19 cellular contexts compared by ENCODE assay signal in genomic region chr12:19411234-19412221, GRCh38. TPM values are rescaled to one million over a fixed set of nuclear protein-coding genes. Genes with fewer than 3 reads are reported as not detected.
A peak's percentile ranks its signal among the peaks of the same experiment; 100 is the strongest.
DNase-seq lines count a peak whose midpoint lies in the region; ATAC-seq and TF ChIP-seq lines count a peak whose summit lies in the region.
"Had no signal": no experiment of that assay in that cellular context is flagged by ENCODE, and none has a peak within 500 bp of the region (broad histone marks: within the 10 kb centered on the region; RNA-seq: fewer than 3 reads in every experiment).

No MANE protein-coding gene starts in this region.

- no peak overlapping the region for H2AFZ ChIP-seq in GM23338
- no peak overlapping the region for H2AFZ ChIP-seq in trophoblast cell (ENCODE audit: insufficient read depth, low read length, poor library complexity)

- H3F3A ChIP-seq in GM23338 (replicated peaks; ENCODE audit: low read depth) = peaks cover 4% of the 10 kb centered on the region

- H4K91ac ChIP-seq in trophoblast cell (ENCODE audit: low read depth, low read length) = no peak overlapping the region

- no peak overlapping the region for H4K8ac ChIP-seq in trophoblast cell (ENCODE audit: low read depth, low read length)

- H3K27ac ChIP-seq in GM23338 (ENCODE audit: low read depth) = peak overlapping the region; percentile 79
- H3K27ac ChIP-seq in adrenal gland = no peak overlapping the region
- H3K27ac ChIP-seq in heart right ventricle = peak overlapping the region in 7 of 10 donors; percentile 12 to 82 (median 39)
- no peak overlapping the region for H3K27ac ChIP-seq in trophoblast cell (ENCODE audit: low read depth, low read length)
- H3K27ac ChIP-seq: left lung, WERI-Rb-1 had no signal

- peaks cover 30% of the 10 kb centered on the region for H3K4me1 ChIP-seq in GM23338 (ENCODE audit: insufficient read depth)
- no peaks in the 10 kb centered on the region for H3K4me1 ChIP-seq in adrenal gland (replicated peaks in 1 of 2)
- H3K4me1 ChIP-seq in heart right ventricle = peaks cover 7 to 49% (median 26%) of the 10 kb centered on the region in 9 donors
- peaks cover 2 to 4% of the 10 kb centered on the region in 2 experiments for H3K4me1 ChIP-seq in trophoblast cell (ENCODE audit: control insufficient read depth in 1 of 2, insufficient read depth in 2 of 2, low read length in 2 of 2)
- H3K4me1 ChIP-seq: left lung had no signal

- ATAC-seq in GM23338 = peak; percentile 94
- ATAC-seq in heart right ventricle = peak in 7 of 8 donors; percentile 32 to 79 (median 61)
- ATAC-seq in HG03442 (IDR thresholded peaks at IDR 0.05; ENCODE audit: unreplicated experiment) = no peak
- ATAC-seq: activated CD8-positive, alpha-beta T cell treated with anti-CD3 and anti-CD28 coated beads for 36 hours; CD8-positive, alpha-beta T cell; stimulated activated naive CD8-positive, alpha-beta T cell treated with anti-CD3 and anti-CD28 coated beads, Interleukin-15, Interleukin-2, amounts not matched to agents 100 U/mL and 50 U/mL, for 24 hours had no signal

- no peak overlapping the region for H4K12ac ChIP-seq in trophoblast cell (ENCODE audit: low read depth, low read length)

- H4K20me1 ChIP-seq in GM23338 (replicated peaks; ENCODE audit: insufficient read depth) = no peaks in the 10 kb centered on the region

- peaks cover 33% of the 10 kb centered on the region for H3K4me1 Mint-ChIP-seq in GM23338

- H3K4me2 ChIP-seq in GM23338 (peak overlapping the region; percentile 68), trophoblast cell (ENCODE audit: low read length) (no peak overlapping the region)

- H3K36me3 ChIP-seq in GM23338 (ENCODE audit: insufficient read depth) = no peaks in the 10 kb centered on the region
- H3K36me3 ChIP-seq in adrenal gland (replicated peaks in 1 of 2) = no peaks in the 10 kb centered on the region
- no peaks in the 10 kb centered on the region for H3K36me3 ChIP-seq in heart right ventricle
- no peaks in the 10 kb centered on the region for H3K36me3 ChIP-seq in trophoblast cell (ENCODE audit: control insufficient read depth in 1 of 2, insufficient read depth in 2 of 2, low read length in 2 of 2)
- H3K36me3 ChIP-seq: left lung, vagina, WERI-Rb-1 had no signal

- H3K9me2 ChIP-seq in GM23338 (ENCODE audit: insufficient read depth) = no peaks in the 10 kb centered on the region; the same call in 1 of the 2 replicates

- DNase-seq in GM23338 (ENCODE audit: low spot score) (peak; percentile 69), adrenal gland (peak in 6 of 7 donors; percentile 22 to 58 (median 36)), heart right ventricle (no peak), trophoblast cell (no peak), activated gamma-delta T cell treated with Interleukin-2 at 50 U/mL for 16 hours (no peak)
- DNase-seq in effector CD8-positive, alpha-beta T cell (lab: John Stamatoyannopoulos, UW) = no peak
- DNase-seq in activated effector memory CD4-positive, alpha-beta T cell treated with anti-CD3 and anti-CD28 coated beads, Interleukin-2, amount 50 U/mL, for 16 hours = no peak
- DNase-seq: activated CD8-positive, alpha-beta T cell treated with anti-CD3 and anti-CD28 coated beads for 36 hours; CD8-positive, alpha-beta T cell; dermis blood vessel endothelial cell; hypothalamus; left lung; NCI-H1092; NCI-H2171; stimulated activated naive CD8-positive, alpha-beta T cell treated with anti-CD3 and anti-CD28 coated beads, Interleukin-15, Interleukin-2, amounts not matched to agents 100 U/mL and 50 U/mL, for 24 hours; WERI-Rb-1 had no signal

- peak overlapping the region; percentile 55 for H3K9ac ChIP-seq in trophoblast cell (ENCODE audit: low read length)

- H2AK5ac ChIP-seq in trophoblast cell (ENCODE audit: low read length) = no peak overlapping the region

- WGBS in adrenal gland, 4 donors = 65 to 84% (median 77%) methylated on average over 10 of the region's 10 CpGs
- 79% methylated on average over 10 of the region's 10 CpGs for WGBS in heart right ventricle, 2 donors
- WGBS in trophoblast cell (ENCODE audit: extremely low coverage, insufficient coverage, insufficient read length) = no CpG with 5 or more reads among the region's 10 CpGs

- intact Hi-C loops in adrenal gland (cut with DNase I) (no loop called here), heart right ventricle (cut with DNase I) (no loop called here)

- H3K79me2 ChIP-seq in GM23338 (replicated peaks; ENCODE audit: insufficient read depth) (no peaks in the 10 kb centered on the region), trophoblast cell (ENCODE audit: control insufficient read depth, insufficient read depth, low read length, poor library complexity) (no peaks in the 10 kb centered on the region)

- no peak overlapping the region for H2BK120ac ChIP-seq in trophoblast cell (ENCODE audit: insufficient read depth, low read length, poor library complexity)

- no peak overlapping the region; the same call in 2 of the 3 replicates for H3K4me3 Mint-ChIP-seq in GM23338
- H3K4me3 Mint-ChIP-seq: activated CD8-positive, alpha-beta T cell treated with anti-CD3 and anti-CD28 coated beads for 36 hours; CD8-positive, alpha-beta T cell had no signal

- H3K27me3 ChIP-seq in GM23338 (ENCODE audit: insufficient read depth) = no peaks in the 10 kb centered on the region
- no peaks in the 10 kb centered on the region for H3K27me3 ChIP-seq in adrenal gland
- no peaks in the 10 kb centered on the region for H3K27me3 ChIP-seq in heart right ventricle
- no peaks in the 10 kb centered on the region for H3K27me3 ChIP-seq in trophoblast cell (ENCODE audit: insufficient read depth, low read length)
- H3K27me3 ChIP-seq: left lung, vagina had no signal

- peaks cover 2% of the 10 kb centered on the region for H3K27me3 Mint-ChIP-seq in GM23338 (ENCODE audit: insufficient read depth, low read depth, poor library complexity)
- H3K27me3 Mint-ChIP-seq: activated CD8-positive, alpha-beta T cell treated with anti-CD3 and anti-CD28 coated beads for 36 hours had no signal

- no peak overlapping the region for H2BK5ac ChIP-seq in trophoblast cell (ENCODE audit: low read depth, low read length, poor library complexity)

- no peak for TF ChIP-seq CTCF in GM23338 (conservative IDR thresholded peaks at IDR 0.05; ENCODE audit: low read depth in 2 of 2)
- no peak for TF ChIP-seq CTCF in adrenal gland (IDR thresholded peaks at IDR 0.05)
- TF ChIP-seq CTCF in heart right ventricle (IDR thresholded peaks at IDR 0.05) = no peak

- H3K4ac ChIP-seq in trophoblast cell (ENCODE audit: low read depth, low read length) = no peak overlapping the region

- no peak overlapping the region for H3K18ac ChIP-seq in trophoblast cell (ENCODE audit: low read length)

- H3K36me3 Mint-ChIP-seq in GM23338 (ENCODE audit: low read depth) = no peaks in the 10 kb centered on the region; the same call in 2 of the 3 replicates
- H3K36me3 Mint-ChIP-seq: CD8-positive, alpha-beta T cell had no signal

- H3K9me3 ChIP-seq in adrenal gland (replicated peaks in 1 of 3) (no peaks in the 10 kb centered on the region), heart right ventricle (no peaks in the 10 kb centered on the region), trophoblast cell (ENCODE audit: insufficient read depth, low read depth, low read length) (no peaks in the 10 kb centered on the region)
- H3K9me3 ChIP-seq: left lung, vagina had no signal

- no peak overlapping the region for H3K14ac ChIP-seq in trophoblast cell (ENCODE audit: low read length)

- no peak for TF ChIP-seq POLR2A in adrenal gland (IDR thresholded peaks at IDR 0.05)

- H3K27ac Mint-ChIP-seq in GM23338 = no peak overlapping the region; the same call in 1 of the 2 replicates
- H3K27ac Mint-ChIP-seq: activated CD8-positive, alpha-beta T cell treated with anti-CD3 and anti-CD28 coated beads for 36 hours; CD8-positive, alpha-beta T cell; progenitor cell of endocrine pancreas had no signal

- peak overlapping the region; percentile 35; the same call in 1 of the 2 replicates for H3K4me3 ChIP-seq in GM23338
- no peak overlapping the region for H3K4me3 ChIP-seq in adrenal gland
- no peak overlapping the region for H3K4me3 ChIP-seq in heart right ventricle
- no peak overlapping the region for H3K4me3 ChIP-seq in trophoblast cell (ENCODE audit: low read depth, low read length)
- H3K4me3 ChIP-seq: left lung, vagina had no signal

- H3K79me1 ChIP-seq in trophoblast cell (ENCODE audit: low read length) = no peaks in the 10 kb centered on the region

- peaks cover 7% of the 10 kb centered on the region; the same call in 2 of the 3 replicates for H3K9me3 Mint-ChIP-seq in GM23338
- H3K9me3 Mint-ChIP-seq: activated CD8-positive, alpha-beta T cell treated with anti-CD3 and anti-CD28 coated beads for 36 hours; CD8-positive, alpha-beta T cell had no signal

- H2BK12ac ChIP-seq in trophoblast cell (ENCODE audit: low read length) = no peak overlapping the region

- no peak overlapping the region for H3K23ac ChIP-seq in trophoblast cell (ENCODE audit: low read length)

TF ChIP-seq in GM23338, 12 proteins besides CTCF, POLR2A, EP300 and RAD21 (continues in another document):
- no peak for TF ChIP-seq STAT1 (IDR thresholded peaks at IDR 0.05; ENCODE audit: unreplicated experiment)
- no peak for TF ChIP-seq CREB1 (CRISPR knock-in tag; IDR thresholded peaks at IDR 0.05; ENCODE audit: low read depth)

RNA-seq across cellular contexts. Expression of gene AEBP2, which starts 27.8 kb away (rescaled TPM):
- total RNA-seq in GM23338 (2014; rRNA removed; shearing (Covaris generic)) = 48.1 and 48.9 TPM in 2 replicates
- polyA plus RNA-seq in GM23338 (2016; fragmentation: Nextera tagmentation; extraction: Ambion mirVana) (37.1 and 39.3 TPM in 2 replicates), adrenal gland (10 to 100 TPM; 15.7 to 32.9 (median 20.8) TPM), heart right ventricle (1 to 10 TPM; 5.7 to 8.4 TPM)
- total RNA-seq in adrenal gland (10 to 100 TPM; 22.6 to 83.1 (median 47.4) TPM), heart right ventricle (10 to 100 TPM; 23.0 to 31.6 (median 28.5) TPM)
- polyA plus RNA-seq in trophoblast cell (2013) = 66.3 and 67.4 TPM in 2 replicates

Comparison
In these comparisons a context has a peak if more than half of its experiments do, and no peak if none do; other contexts are left out.
1. DNase-seq: peak in GM23338 (single experiment) and adrenal gland (6 of 7); none in heart right ventricle (0 of 2), trophoblast cell (0 of 2), activated gamma-delta T cell treated with Interleukin-2 at 50 U/mL for 16 hours (single experiment), effector CD8-positive, alpha-beta T cell (single experiment) and activated effector memory CD4-positive, alpha-beta T cell treated with anti-CD3 and anti-CD28 coated beads, Interleukin-2, amount 50 U/mL, for 16 hours (single experiment).
2. H3K27ac ChIP-seq: peak in GM23338 (single experiment) and heart right ventricle (7 of 10); none in adrenal gland (0 of 5) and trophoblast cell (single experiment).